Comparison of ENCODE assay signal across 17 cellular contexts in genomic region chr7:87083865-87084519, GRCh38. TPM values are rescaled to one million over a fixed set of nuclear protein-coding genes. Genes with fewer than 3 reads are reported as not detected.
DNase-seq lines count a peak whose midpoint lies in the region; ATAC-seq, FAIRE-seq and TF ChIP-seq lines count a peak whose summit lies in the region.
"Had no signal": no experiment of that assay in that cellular context is flagged by ENCODE, and none has a peak within 500 bp of the region (broad histone marks: within the 10 kb centered on the region; RNA-seq: fewer than 3 reads in every experiment).

No MANE protein-coding gene starts in this region.

- H3K4me1 Mint-ChIP-seq in activated naive CD8-positive, alpha-beta T cell (ENCODE audit: low read depth), result peaks cover 5% of the 10 kb centered on the region
- peaks cover 4% of the 10 kb centered on the region for H3K4me1 Mint-ChIP-seq in activated naive CD8-positive, alpha-beta T cell treated with anti-CD3 and anti-CD28 coated beads for 36 hours
- H3K4me1 Mint-ChIP-seq: CD4-positive, alpha-beta memory T cell had no signal

- H2BK20ac ChIP-seq in IMR-90 (ENCODE audit: low read depth, low read length), result no peak overlapping the region

- H3K4me3 Mint-ChIP-seq in activated naive CD8-positive, alpha-beta T cell, result no peak overlapping the region
- H3K4me3 Mint-ChIP-seq in activated naive CD8-positive, alpha-beta T cell treated with anti-CD3 and anti-CD28 coated beads for 36 hours, result no peak overlapping the region
- H3K4me3 Mint-ChIP-seq: CD4-positive, alpha-beta memory T cell had no signal

- H2AK5ac ChIP-seq in IMR-90 (ENCODE audit: low read depth, low read length), result no peak overlapping the region

- in situ Hi-C loops in IMR-90 (cut with MboI; ENCODE audit: low sequenced_read_pairs) (no loop called here), GM13977 (cut with MboI; ENCODE audit: low pct_unique_long_range_greater_than_20kb, low sequenced_read_pairs, unreplicated experiment) (no loop called here)

- H3K79me1 ChIP-seq in IMR-90 (ENCODE audit: low read depth in 1 of 2, low read length in 2 of 2), result no peaks in the 10 kb centered on the region

- H3K9me3 ChIP-seq in IMR-90 (ENCODE audit: control insufficient read depth, insufficient read depth, low read length), result no peaks in the 10 kb centered on the region
- no peaks in the 10 kb centered on the region for H3K9me3 ChIP-seq in lower lobe of right lung
- H3K9me3 ChIP-seq: gastrocnemius medialis, left lung had no signal

- no peaks in the 10 kb centered on the region for H3K9me1 ChIP-seq in IMR-90 (ENCODE audit: insufficient read depth, low read length)

- no peak overlapping the region for H2BK15ac ChIP-seq in IMR-90 (ENCODE audit: low read depth, low read length)

- no peaks in the 10 kb centered on the region for H4K20me1 ChIP-seq in IMR-90 (ENCODE audit: insufficient read depth, low read length)

- H3K4me2 ChIP-seq in IMR-90 (ENCODE audit: low read depth, low read length), result no peak overlapping the region

- H3K4ac ChIP-seq in IMR-90 (ENCODE audit: low read depth, low read length), result no peak overlapping the region

- H3K4me1 ChIP-seq in IMR-90 (ENCODE audit: control insufficient read depth, insufficient read depth, low read length) (no peaks in the 10 kb centered on the region), lower lobe of right lung (no peaks in the 10 kb centered on the region)
- H3K4me1 ChIP-seq: gastrocnemius medialis, left lung had no signal

- no peak overlapping the region for H3K27ac ChIP-seq in IMR-90 (ENCODE audit: insufficient read depth, low read length)
- H3K27ac ChIP-seq in lower lobe of right lung, result no peak overlapping the region
- H3K27ac ChIP-seq: gastrocnemius medialis, left lung had no signal

- TF ChIP-seq CTCF in IMR-90 (conservative IDR thresholded peaks at IDR 0.05; ENCODE audit: low read depth, low read length) (no peak), lower lobe of right lung (IDR thresholded peaks at IDR 0.05) (no peak), GM13977 (IDR thresholded peaks at IDR 0.05; ENCODE audit: extremely low read depth, insufficient read depth, missing control alignments) (no peak)

- ATAC-seq in IMR-90 (ENCODE audit: low read depth) (no peak), lower lobe of right lung (no peak)
- ATAC-seq: gastrocnemius medialis, left lung, Panc1, SK-N-SH treated with all-trans-retinoic acid at 6 μM for 48 hours had no signal

- intact Hi-C loops in IMR-90 (cut with micrococcal nuclease), result no loop called here
- intact Hi-C loops in lower lobe of right lung (cut with DNase I), result no loop called here

- FAIRE-seq in urothelium cell line (lab: Jason Lieb, UNC), result peak; percentile 77

- H3K14ac ChIP-seq in IMR-90 (replicated peaks; ENCODE audit: low read depth, low read length), result no peak overlapping the region

- POLR2A ChIA-PET in IMR-90 (lab: Charles Lee; ENCODE audit: unreplicated experiment), result no interaction called here

- H2BK5ac ChIP-seq in IMR-90 (ENCODE audit: low read depth, low read length, poor library complexity, severe bottlenecking), result no peak overlapping the region

- dilution Hi-C loops in IMR-90 (cut with HindIII; ENCODE audit: low sequenced_read_pairs, unreplicated experiment), result no loop called here

- no peak overlapping the region for H3K9ac ChIP-seq in IMR-90 (ENCODE audit: low read depth, low read length)

- H3K4me3 ChIP-seq in IMR-90 (ENCODE audit: insufficient read depth, low read depth, low read length) (no peak overlapping the region), lower lobe of right lung (no peak overlapping the region)
- H3K4me3 ChIP-seq: gastrocnemius medialis, left lung had no signal

- no peak overlapping the region for H3K18ac ChIP-seq in IMR-90 (ENCODE audit: low read depth, low read length)

- H2AFZ ChIP-seq in IMR-90 (replicated peaks; ENCODE audit: low read length, poor library complexity), result no peak overlapping the region

- no peak overlapping the region for H2AK9ac ChIP-seq in IMR-90 (replicated peaks; ENCODE audit: low read depth, low read length, poor library complexity)

- BruUV-seq in IMR-90 (replicated peaks; lab: Mats Ljungman, UMichigan), result no TSS peak

- peaks cover 1% of the 10 kb centered on the region for H3K27me3 Mint-ChIP-seq in activated naive CD8-positive, alpha-beta T cell
- H3K27me3 Mint-ChIP-seq in activated naive CD8-positive, alpha-beta T cell treated with anti-CD3 and anti-CD28 coated beads for 36 hours, result no peaks in the 10 kb centered on the region

- DNase-seq in activated naive CD8-positive, alpha-beta T cell treated with anti-CD3 and anti-CD28 coated beads for 36 hours, result no peak
- DNase-seq in IMR-90 (peak; percentile 1), dermis blood vessel endothelial cell (peak; percentile 0), urothelium cell line (ENCODE audit: low spot score) (no peak), NCI-H2029 treated with DMSO at 0.1 percent for 48 hours (lab: John Stamatoyannopoulos, UW) (no peak), lower lobe of right lung (no peak), GM13977 (ENCODE audit: low spot score) (no peak)
- DNase-seq: anterior cingulate cortex; CD4-positive, alpha-beta memory T cell; gastrocnemius medialis; left lung; NCI-H1105; NCI-H69 had no signal

- H3K56ac ChIP-seq in IMR-90 (ENCODE audit: extremely low read depth, insufficient read depth, low read length), result no peak overlapping the region

- no peak overlapping the region for H4K8ac ChIP-seq in IMR-90 (ENCODE audit: low read depth in 2 of 2, low read length in 2 of 2)

- TF ChIP-seq POLR2A in IMR-90 (IDR thresholded peaks at IDR 0.05; ENCODE audit: low read depth, low read length), result no peak

- H3K36me3 Mint-ChIP-seq in activated naive CD8-positive, alpha-beta T cell, result no peaks in the 10 kb centered on the region
- peaks cover 2% of the 10 kb centered on the region for H3K36me3 Mint-ChIP-seq in activated naive CD8-positive, alpha-beta T cell treated with anti-CD3 and anti-CD28 coated beads for 36 hours
- H3K36me3 Mint-ChIP-seq: CD4-positive, alpha-beta memory T cell had no signal

- CTCF ChIA-PET in IMR-90 (lab: Yijun Ruan, JAX), result interaction anchor here (0.6 kb wide), 1 partner anchor 153 kb away, joined by 6 read pairs; no protein-coding TSS in a partner anchor

- H4K91ac ChIP-seq in IMR-90 (ENCODE audit: insufficient read depth, low read depth, low read length), result no peak overlapping the region

- peaks cover 4% of the 10 kb centered on the region for H3K9me3 Mint-ChIP-seq in activated naive CD8-positive, alpha-beta T cell (ENCODE audit: low read depth)
- peaks cover 3% of the 10 kb centered on the region for H3K9me3 Mint-ChIP-seq in activated naive CD8-positive, alpha-beta T cell treated with anti-CD3 and anti-CD28 coated beads for 36 hours
- H3K9me3 Mint-ChIP-seq: activated T-helper 2 cell treated with anti-CD3 and anti-CD28 coated beads, Interferon-gamma antibody, Interleukin-2, Interleukin-4, amounts not matched to agents 10 μg/mL and 5 μg/mL and 100 μg/mL, durations not matched to agents 14 hours and 24 hours and 36 hours had no signal

- TF ChIP-seq RAD21 in IMR-90 (IDR thresholded peaks at IDR 0.05; ENCODE audit: low read length), result no peak

- H3K23ac ChIP-seq in IMR-90 (ENCODE audit: low read depth, low read length), result no peak overlapping the region

- WGBS in IMR-90 (ENCODE audit: extremely low coverage in 2 of 2, insufficient read length in 1 of 2), 2 experiments, result 60% methylated on average over 2 of the region's 5 CpGs; no CpG with 5 or more reads in 1 of the 2 experiments

- H2BK120ac ChIP-seq in IMR-90 (ENCODE audit: low read depth, low read length), result no peak overlapping the region

- H3K36me3 ChIP-seq in IMR-90 (ENCODE audit: control insufficient read depth, insufficient read depth, low read length) (no peaks in the 10 kb centered on the region), lower lobe of right lung (no peaks in the 10 kb centered on the region)
- H3K36me3 ChIP-seq: gastrocnemius medialis, left lung had no signal

- H3K27ac Mint-ChIP-seq in activated naive CD8-positive, alpha-beta T cell, result peak overlapping the region; percentile 31
- H3K27ac Mint-ChIP-seq in activated naive CD8-positive, alpha-beta T cell treated with anti-CD3 and anti-CD28 coated beads for 36 hours, result no peak overlapping the region
- H3K27ac Mint-ChIP-seq: activated T-helper 2 cell treated with anti-CD3 and anti-CD28 coated beads, Interferon-gamma antibody, Interleukin-2, Interleukin-4, amounts not matched to agents 10 μg/mL and 5 μg/mL and 100 μg/mL, durations not matched to agents 14 hours and 24 hours and 36 hours; CD4-positive, alpha-beta memory T cell had no signal

- H3K27me3 ChIP-seq in IMR-90 (ENCODE audit: control insufficient read depth, insufficient read depth, low read length) (no peaks in the 10 kb centered on the region), lower lobe of right lung (ENCODE audit: low read depth) (no peaks in the 10 kb centered on the region)
- H3K27me3 ChIP-seq: left lung had no signal

- no peak overlapping the region for H4K5ac ChIP-seq in IMR-90 (ENCODE audit: low read depth, low read length)

TF ChIP-seq in IMR-90, 13 proteins besides CTCF, POLR2A, EP300 and RAD21:
- TF ChIP-seq CHD1 (IDR thresholded peaks at IDR 0.05; ENCODE audit: low read depth, low read length) (no peak), SMC3 (IDR thresholded peaks at IDR 0.05; ENCODE audit: low read depth, low read length) (no peak), NFE2L2 (IDR thresholded peaks at IDR 0.05; ENCODE audit: low read depth, low read length) (no peak), BHLHE40 (IDR thresholded peaks at IDR 0.05; ENCODE audit: low read depth, low read length) (no peak), RFX5 (IDR thresholded peaks at IDR 0.05; ENCODE audit: low read depth, low read length) (no peak), FOS (IDR thresholded peaks at IDR 0.05; ENCODE audit: low read depth, low read length) (no peak)

RNA-seq across cellular contexts. Expression of gene ELAPOR2, which starts 24.5 kb away (rescaled TPM):
- 1 to 10 TPM; 1.6 to 2.2 TPM for total RNA-seq in activated naive CD8-positive, alpha-beta T cell treated with anti-CD3 and anti-CD28 coated beads for 36 hours
- total RNA-seq in IMR-90 (2012; rRNA removed) (0.83 and 1.3 TPM in 2 replicates), dermis blood vessel endothelial cell (108 and 168 TPM in 2 replicates), lower lobe of right lung (90.8 TPM)
- 0.34 and 0.62 TPM in 2 replicates for polyA plus RNA-seq in IMR-90 (2012; rRNA removed)
- 0.11 and 0.13 TPM in 2 replicates for polyA plus RNA-seq in IMR-90 (2012; cell fraction: cytosol; rRNA removed)
- 0.09 and 1.6 TPM in 2 replicates for polyA plus RNA-seq in IMR-90 (2012; cell fraction: nucleus; rRNA removed; ENCODE audit: low replicate concordance)

Comparison
In these comparisons a context has a peak if more than half of its experiments do, and no peak if none do; other contexts are left out.
1. DNase-seq: peak in IMR-90 (single experiment) and dermis blood vessel endothelial cell (single experiment); none in activated naive CD8-positive, alpha-beta T cell treated with anti-CD3 and anti-CD28 coated beads for 36 hours (single experiment), urothelium cell line (single experiment), NCI-H2029 treated with DMSO at 0.1 percent for 48 hours (single experiment), lower lobe of right lung (single experiment) and GM13977 (single experiment).
2. RNA of gene ELAPOR2, which starts 24.5 kb away (total RNA-seq): 108 to 168 TPM in dermis blood vessel endothelial cell and 90.8 TPM in lower lobe of right lung (single experiment); 1.6 to 2.2 TPM in activated naive CD8-positive, alpha-beta T cell treated with anti-CD3 and anti-CD28 coated beads for 36 hours and 0.83 to 1.3 TPM in IMR-90; every median in the first group is over 10 times any median in the second.